Comparison of ENCODE assay signal across 8 cellular contexts in the genomic region with DNA sequence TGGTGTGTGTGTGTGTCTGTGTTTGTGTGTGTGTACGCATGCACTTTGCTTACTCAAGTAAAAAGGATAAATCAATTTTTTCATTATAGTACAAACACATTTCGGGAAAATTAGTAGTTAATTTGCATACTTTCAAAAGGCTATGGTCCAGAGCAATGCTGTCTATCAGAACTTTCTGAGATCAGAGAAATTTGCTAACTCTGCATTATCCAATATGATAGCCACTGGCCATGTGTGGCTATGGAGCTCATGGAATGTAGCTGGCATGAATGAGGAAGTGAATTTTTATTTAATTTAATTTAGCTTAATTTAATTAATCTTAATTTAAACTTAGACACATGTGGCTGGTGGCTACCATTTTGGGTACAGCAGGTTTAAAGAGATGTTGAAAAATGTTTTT.
"Had no signal": no experiment of that assay in that cellular context is flagged by ENCODE, and none has a peak within 500 bp of the region (broad histone marks: within the 10 kb centered on the region; RNA-seq: fewer than 3 reads in every experiment).

No MANE protein-coding gene starts in this region.

- DNase-seq: GDM1, GF-D8 had no signal

- H3K4me3 ChIP-seq: GM12878 had no signal

- FAIRE-seq: G401.6, GM12878, GM12891, GM12892, GM18507, GM19239 had no signal

- ATAC-seq: GM12878 had no signal
